ENCODE assay signal across 8 cellular contexts in the genomic region with DNA sequence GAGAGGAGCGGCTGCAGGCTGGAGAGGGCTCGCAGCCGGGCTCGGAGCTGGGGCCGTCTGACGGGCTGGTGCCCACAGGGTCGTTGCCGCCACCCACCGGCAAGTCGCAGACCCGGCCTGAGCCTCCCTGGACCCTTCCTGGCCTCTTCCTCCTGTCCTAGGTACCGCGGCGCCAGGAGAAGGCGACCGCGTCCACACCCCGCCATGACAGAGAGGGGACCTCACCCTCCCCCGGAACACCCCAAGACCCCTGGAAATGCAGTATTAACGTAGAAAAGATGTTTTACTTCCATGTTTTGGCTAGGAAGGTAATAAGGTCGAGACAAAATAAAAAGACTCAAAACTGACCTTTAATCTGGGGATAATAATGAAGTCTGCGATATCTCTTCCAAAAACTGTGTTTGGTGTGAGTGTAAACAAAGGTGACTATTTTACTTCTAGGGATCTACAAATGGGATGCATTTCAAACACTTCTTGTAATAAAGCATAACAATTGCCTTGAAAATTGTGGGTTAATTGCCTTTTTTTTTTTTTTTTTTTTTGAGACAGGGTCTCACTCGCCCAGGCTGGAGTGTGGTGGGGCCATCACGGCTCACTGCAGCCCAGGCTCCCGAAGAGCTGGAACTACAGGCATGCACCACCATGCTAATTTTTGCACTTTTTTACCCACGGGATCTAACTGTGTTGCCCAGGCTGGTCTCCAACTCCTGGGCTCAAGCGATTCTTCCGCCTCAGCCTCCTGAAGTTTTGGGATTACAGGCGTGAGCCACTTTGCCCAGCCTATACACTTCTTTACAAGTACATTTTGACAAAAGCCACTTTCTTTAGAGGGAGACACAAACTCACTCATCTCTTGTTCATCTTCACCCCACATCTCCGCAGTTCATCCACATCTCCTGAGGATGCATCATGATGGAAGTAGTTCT. TPM values are rescaled to one million over a fixed set of nuclear protein-coding genes. Genes with fewer than 3 reads are reported as not detected.
A peak's percentile ranks its signal among the peaks of the same experiment; 100 is the strongest.
DNase-seq lines count a peak whose midpoint lies in the region; ATAC-seq, FAIRE-seq and TF ChIP-seq lines count a peak whose summit lies in the region.

No MANE protein-coding gene starts in this region.

- peaks cover 46% of the 10 kb centered on the region for H3K4me1 Mint-ChIP-seq in activated CD4-positive, alpha-beta memory T cell treated with anti-CD3 and anti-CD28 coated beads, Interleukin-2, amount 10 ng/mL, durations not matched to agents 7 days and 5 days

- no peak for FAIRE-seq in GM19239 (lab: Jason Lieb, UNC)

- ATAC-seq in HG02571 (IDR thresholded peaks at IDR 0.05; ENCODE audit: unreplicated experiment) (peak; percentile 35), HG03378 (IDR thresholded peaks at IDR 0.05; ENCODE audit: unreplicated experiment) (no peak)

- H3K27ac Mint-ChIP-seq in activated CD4-positive, alpha-beta memory T cell treated with anti-CD3 and anti-CD28 coated beads, Interleukin-2, amount 10 ng/mL, durations not matched to agents 7 days and 5 days, result peak overlapping the region; percentile 100

- H3K9me3 Mint-ChIP-seq in activated CD4-positive, alpha-beta memory T cell treated with anti-CD3 and anti-CD28 coated beads, Interleukin-2, amount 10 ng/mL, durations not matched to agents 7 days and 5 days, result no peaks in the 10 kb centered on the region

- H3K27me3 Mint-ChIP-seq in activated CD4-positive, alpha-beta memory T cell treated with anti-CD3 and anti-CD28 coated beads, Interleukin-2, amount 10 ng/mL, durations not matched to agents 7 days and 5 days, result no peaks in the 10 kb centered on the region

- WGBS in thymus, result 26% methylated on average over 30 of the region's 30 CpGs

- peak overlapping the region; percentile 97 for H3K4me3 Mint-ChIP-seq in activated CD4-positive, alpha-beta memory T cell treated with anti-CD3 and anti-CD28 coated beads, Interleukin-2, amount 10 ng/mL, durations not matched to agents 7 days and 5 days

- TF ChIP-seq CTCF in GM10248 (IDR thresholded peaks at IDR 0.05; ENCODE audit: control extremely low read depth, extremely low read depth, low read depth, missing control alignments), result peak; percentile 37

- POLR2A ChIA-PET in GM10248 (lab: Yijun Ruan, JAX), result interaction anchor here (0.5 to 1.6 kb wide), 14 partner anchors 8 to 723 kb away, joined by 3 to 26 read pairs (median 4); partner anchors contain the start of gene SYF2
- POLR2A ChIA-PET in activated CD4-positive, alpha-beta memory T cell treated with anti-CD3 and anti-CD28 coated beads, Interleukin-2, amount 10 ng/mL, durations not matched to agents 7 days and 5 days (lab: Charles Lee), result interaction anchor here (0.6 to 8.9 kb wide), 28 partner anchors 9 to 572 kb away, joined by 3 to 157 read pairs (median 4); partner anchors contain the start of genes MACO1, MTFR1L, RUNX3 and SYF2

- no peaks in the 10 kb centered on the region for H3K27me3 ChIP-seq in thymus (ENCODE audit: control insufficient read depth, insufficient read depth)

- CTCF ChIA-PET in GM10248 (lab: Yijun Ruan, JAX), result interaction anchor here (1.2 to 2.8 kb wide), 3 partner anchors 8 to 105 kb away, joined by 3 to 9 read pairs (median 3); no protein-coding TSS in a partner anchor
- CTCF ChIA-PET in activated CD4-positive, alpha-beta memory T cell treated with anti-CD3 and anti-CD28 coated beads, Interleukin-2, amount 10 ng/mL, durations not matched to agents 7 days and 5 days (lab: Charles Lee), result interaction anchor here (0.6 to 2.0 kb wide), 5 partner anchors 8 to 744 kb away, joined by 3 to 9 read pairs (median 3); partner anchors contain the start of gene SYF2

- peaks cover 10% of the 10 kb centered on the region for H3K36me3 ChIP-seq in thymus (ENCODE audit: control insufficient read depth, insufficient read depth)

- peaks cover 47% of the 10 kb centered on the region for H3K36me3 Mint-ChIP-seq in activated CD4-positive, alpha-beta memory T cell treated with anti-CD3 and anti-CD28 coated beads, Interleukin-2, amount 10 ng/mL, durations not matched to agents 7 days and 5 days (ENCODE audit: low read depth)

- peak overlapping the region; percentile 83 for H3K4me3 ChIP-seq in thymus (ENCODE audit: low read length)

- peaks cover 13% of the 10 kb centered on the region for H3K4me1 ChIP-seq in thymus (ENCODE audit: control insufficient read depth, insufficient read depth, low read length)

- H3K9me3 ChIP-seq in thymus (ENCODE audit: control insufficient read depth), result no peaks in the 10 kb centered on the region

- peak overlapping the region; percentile 76 for H3K27ac ChIP-seq in thymus (ENCODE audit: low read depth)

- DNase-seq in GM10248 (ENCODE audit: extremely low spot score) (no peak), iPS-NIHi7 (ENCODE audit: extremely low spot score) (peak; percentile 91), HT-29 (ENCODE audit: low spot score) (no peak), GM19239 (ENCODE audit: insufficient read length, low spot score) (no peak)
- DNase-seq in activated CD4-positive, alpha-beta memory T cell treated with anti-CD3 and anti-CD28 coated beads, Interleukin-2, amount 10 ng/mL, durations not matched to agents 7 days and 5 days, result no peak

RNA-seq across cellular contexts. Expression of gene RSRP1, which starts 0.8 kb away (rescaled TPM):
- total RNA-seq in activated CD4-positive, alpha-beta memory T cell treated with anti-CD3 and anti-CD28 coated beads, Interleukin-2, amount 10 ng/mL, durations not matched to agents 7 days and 5 days, result 100 to 1,000 TPM; 236 to 237 TPM
- 418 TPM for polyA plus RNA-seq in thymus
- 99.6 and 105 TPM in 2 replicates for total RNA-seq in HT-29 (2014; rRNA removed; shearing (Covaris generic))

RNA-seq across cellular contexts. Expression of gene SYF2, which starts 15.8 kb away (rescaled TPM):
- total RNA-seq in activated CD4-positive, alpha-beta memory T cell treated with anti-CD3 and anti-CD28 coated beads, Interleukin-2, amount 10 ng/mL, durations not matched to agents 7 days and 5 days, result 10 to 100 TPM; 53.4 to 53.5 TPM
- polyA plus RNA-seq in thymus, result 150 TPM
- 18.5 and 19.0 TPM in 2 replicates for total RNA-seq in HT-29 (2014; rRNA removed; shearing (Covaris generic))

RNA-seq across cellular contexts. Expression of gene RHD, which starts 24.2 kb away (rescaled TPM):
- not detected for total RNA-seq in activated CD4-positive, alpha-beta memory T cell treated with anti-CD3 and anti-CD28 coated beads, Interleukin-2, amount 10 ng/mL, durations not matched to agents 7 days and 5 days
- 0.09 TPM for polyA plus RNA-seq in thymus
- total RNA-seq in HT-29 (2014; rRNA removed; shearing (Covaris generic)), result 0.66 TPM in 1 of 2 replicates, not detected in the other
